ENCODE assay signal across 26 cellular contexts in the genomic region with DNA sequence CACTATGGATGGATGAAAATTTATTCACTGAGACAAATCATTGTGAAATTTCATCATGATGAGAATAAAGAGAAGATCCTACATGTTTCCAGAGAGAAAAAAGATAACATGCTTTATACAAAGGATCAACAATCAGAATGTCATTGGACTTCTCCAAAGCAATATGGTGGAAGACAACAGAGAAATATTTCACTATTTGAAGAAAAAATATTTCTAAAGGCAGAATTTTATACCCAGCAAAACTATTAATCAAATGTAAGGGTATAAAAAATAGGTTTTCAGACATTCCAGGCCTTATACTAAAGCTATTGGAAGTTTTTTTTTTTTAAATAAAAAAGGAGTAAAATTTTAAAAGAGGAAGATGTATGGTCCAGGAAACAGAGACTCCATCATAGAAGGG.
"Had no signal": no experiment of that assay in that cellular context is flagged by ENCODE, and none has a peak within 500 bp of the region (broad histone marks: within the 10 kb centered on the region; RNA-seq: fewer than 3 reads in every experiment).

No MANE protein-coding gene starts in this region.

- H3K9me3 ChIP-seq: colonic mucosa had no signal

- H3K4me1 ChIP-seq: colonic mucosa, esophagus muscularis mucosa, esophagus squamous epithelium, foreskin keratinocyte, gastrocnemius medialis, gastroesophageal sphincter, heart left ventricle, heart right ventricle had no signal

- FAIRE-seq: colon, endometrium, endothelial cell of umbilical vein had no signal

- ATAC-seq: effector memory CD8-positive, alpha-beta T cell; esophagus mucosa; foreskin keratinocyte; gastrocnemius medialis; gastroesophageal sphincter; heart left ventricle; heart right ventricle had no signal

- H3K36me3 ChIP-seq: colonic mucosa, esophagus muscularis mucosa, esophagus squamous epithelium, gastrocnemius medialis, gastroesophageal sphincter, heart left ventricle, heart right ventricle had no signal

- DNase-seq: colonic mucosa; cortex of kidney; dermis blood vessel endothelial cell; dorsolateral prefrontal cortex; effector CD4-positive, alpha-beta T cell; effector CD8-positive, alpha-beta T cell; effector memory CD4-positive, alpha-beta T cell; effector memory CD8-positive, alpha-beta T cell; erythroblast; esophagus squamous epithelium; foreskin fibroblast; foreskin keratinocyte; foreskin melanocyte; gastrocnemius medialis; glutamatergic neuron; head of caudate nucleus; heart left ventricle; heart right ventricle had no signal

- H3K27ac ChIP-seq: colonic mucosa, coronary artery, dorsolateral prefrontal cortex, epithelial cell of prostate, esophagus muscularis mucosa, esophagus squamous epithelium, foreskin keratinocyte, gastrocnemius medialis, gastroesophageal sphincter, heart left ventricle, heart right ventricle had no signal

- H3K4me3 ChIP-seq: colonic mucosa, coronary artery, dorsolateral prefrontal cortex, esophagus muscularis mucosa, esophagus squamous epithelium, gastrocnemius medialis, gastroesophageal sphincter, heart left ventricle, heart right ventricle had no signal

- H3K27me3 ChIP-seq: colonic mucosa, dorsolateral prefrontal cortex, esophagus muscularis mucosa, esophagus squamous epithelium, foreskin keratinocyte, gastrocnemius medialis, gastroesophageal sphincter, heart left ventricle, heart right ventricle had no signal
